ENCODE assay signal across 15 cellular contexts in genomic region chr10:70378122-70378521, GRCh38. TPM values are rescaled to one million over a fixed set of nuclear protein-coding genes. Genes with fewer than 3 reads are reported as not detected.
DNase-seq lines count a peak whose midpoint lies in the region; ATAC-seq and TF ChIP-seq lines count a peak whose summit lies in the region.
"Had no signal": no experiment of that assay in that cellular context is flagged by ENCODE, and none has a peak within 500 bp of the region (broad histone marks: within the 10 kb centered on the region; RNA-seq: fewer than 3 reads in every experiment).

No MANE protein-coding gene starts in this region.

- H3K4me3 Mint-ChIP-seq in type B pancreatic cell: peak overlapping the region; percentile 59
- H3K4me3 Mint-ChIP-seq: B cell had no signal

- H3K4me1 Mint-ChIP-seq in type B pancreatic cell (ENCODE audit: unreplicated experiment): peaks cover 13% of the 10 kb centered on the region

- H3K36me3 Mint-ChIP-seq in type B pancreatic cell: peaks cover 7% of the 10 kb centered on the region

- peak overlapping the region; percentile 78 for H3K27ac Mint-ChIP-seq in type B pancreatic cell
- H3K27ac Mint-ChIP-seq: B cell had no signal

- TF ChIP-seq CTCF in foreskin fibroblast (IDR thresholded peaks at IDR 0.05; ENCODE audit: low read depth, low read length) (no peak), type B pancreatic cell (conservative IDR thresholded peaks at IDR 0.05) (no peak)

- ATAC-seq in SK-N-SH treated with all-trans-retinoic acid at 6 μM for 48 hours: peak; percentile 75
- ATAC-seq: left colon had no signal

- peaks cover 7% of the 10 kb centered on the region for H3K9me3 Mint-ChIP-seq in type B pancreatic cell

- peak; percentile 9 for DNase-seq in NCI-H2227 (lab: John Stamatoyannopoulos, UW; ENCODE audit: unreplicated experiment)
- DNase-seq in NCI-H2227 treated with DMSO at 0.1 percent for 48 hours (lab: John Stamatoyannopoulos, UW): no peak
- peak; percentile 86 for DNase-seq in foreskin fibroblast
- DNase-seq in type B pancreatic cell (ENCODE audit: extremely low spot score, unreplicated experiment): no peak
- no peak for DNase-seq in stimulated activated CD4-positive, alpha-beta T cell treated with anti-CD3 and anti-CD28 coated beads, Interleukin-4, amount 100 ng/mL, for 1 hour
- DNase-seq in NCI-H345 (lab: John Stamatoyannopoulos, UW): no peak
- no peak for DNase-seq in HUDEP-2 (lab: John Stamatoyannopoulos, UW; ENCODE audit: unreplicated experiment in 76 of 76)
- DNase-seq: activated CD4-positive, alpha-beta T cell treated with anti-CD3 and anti-CD28 coated beads, Interleukin-2, amount 50 U/mL, for 48 hours; central memory CD4-positive, alpha-beta T cell; KBM-7; left colon had no signal

- H3K4me3 ChIP-seq in foreskin fibroblast (ENCODE audit: low read depth in 1 of 2, low read length in 2 of 2): no peak overlapping the region
- H3K4me3 ChIP-seq: Peyer's patch, suprapubic skin had no signal

- H3K27me3 Mint-ChIP-seq in type B pancreatic cell: peaks cover 18% of the 10 kb centered on the region
- H3K27me3 Mint-ChIP-seq: B cell had no signal

TF ChIP-seq in SK-N-SH treated with all-trans-retinoic acid at 6 μM for 48 hours, 23 proteins besides CTCF, POLR2A, EP300 and RAD21:
- no peak for TF ChIP-seq ZNF70 (CRISPR knock-in tag; IDR thresholded peaks at IDR 0.05)
- TF ChIP-seq CREB5 (CRISPR knock-in tag; IDR thresholded peaks at IDR 0.05; ENCODE audit: low read depth): peak; percentile 63; the same call in 1 of the 2 replicates
- no peak for TF ChIP-seq ZFP3 (CRISPR knock-in tag; IDR thresholded peaks at IDR 0.05)
- peak; percentile 98 for TF ChIP-seq ISL1 (CRISPR knock-in tag; IDR thresholded peaks at IDR 0.05)

RNA-seq across cellular contexts. Expression of gene LRRC20, which starts 4.3 kb away (rescaled TPM):
- 6.1 and 17.6 TPM in 2 replicates for total RNA-seq in type B pancreatic cell (ENCODE audit: low replicate concordance)

RNA-seq across cellular contexts. Expression of gene EIF4EBP2, which starts 25.8 kb away (rescaled TPM):
- total RNA-seq in type B pancreatic cell (ENCODE audit: low replicate concordance): 80.4 and 100 TPM in 2 replicates

Comparison
In these comparisons a context has a peak if more than half of its experiments do, and no peak if none do; other contexts are left out.
1. DNase-seq: peak in NCI-H2227 (single experiment) and foreskin fibroblast (2 of 2); none in NCI-H2227 treated with DMSO at 0.1 percent for 48 hours (single experiment), type B pancreatic cell (single experiment), stimulated activated CD4-positive, alpha-beta T cell treated with anti-CD3 and anti-CD28 coated beads, Interleukin-4, amount 100 ng/mL, for 1 hour (single experiment), NCI-H345 (single experiment) and HUDEP-2 (0 of 76).